8 cellular contexts compared by ENCODE assay signal in the genomic region with DNA sequence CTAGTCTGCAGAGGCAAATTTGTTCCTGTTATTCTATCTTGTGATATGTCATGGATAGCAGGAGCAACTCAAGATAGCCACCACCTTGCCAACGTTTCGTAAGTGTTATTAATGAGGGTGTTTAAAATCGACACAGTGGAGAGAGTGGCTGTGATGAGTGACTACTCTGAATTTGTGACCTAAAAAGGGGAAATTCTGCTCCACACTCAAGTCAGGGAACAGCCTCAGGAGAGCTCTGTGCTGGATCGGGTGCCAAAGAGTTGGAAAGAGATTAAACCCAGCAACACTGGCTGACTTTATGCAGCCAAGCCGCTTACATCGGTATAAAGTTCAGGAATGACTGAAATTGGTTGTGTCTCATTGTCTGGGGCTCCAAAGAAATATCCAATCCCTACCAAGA. TPM values are rescaled to one million over a fixed set of nuclear protein-coding genes. Genes with fewer than 3 reads are reported as not detected.
"Had no signal": no experiment of that assay in that cellular context is flagged by ENCODE, and none has a peak within 500 bp of the region (broad histone marks: within the 10 kb centered on the region; RNA-seq: fewer than 3 reads in every experiment).

No MANE protein-coding gene starts in this region.

- DNase-seq: activated effector memory CD4-positive, alpha-beta T cell treated with Interleukin-2 at 50 U/mL for 16 hours; activated T-cell treated with anti-CD3 and anti-CD28 coated beads, Interleukin-2, amount 50 U/mL, for 1 hour; amygdala; nephron progenitor cell; small intestine; upper lobe of left lung had no signal

- H3K27me3 ChIP-seq: upper lobe of left lung had no signal

- H3K4me3 ChIP-seq: upper lobe of left lung had no signal

- ATAC-seq: activated CD4-positive, CD25-positive, alpha-beta regulatory T cell treated with anti-CD3 and anti-CD28 coated beads, Interleukin-2, amount 50 U/mL, for 24 hours; activated naive CD4-positive, alpha-beta T cell treated with anti-CD3 and anti-CD28 coated beads, Interleukin-2, amount 50 U/mL, for 72 hours had no signal

- H3K27ac ChIP-seq: upper lobe of left lung had no signal

- H3K36me3 ChIP-seq: upper lobe of left lung had no signal

RNA-seq across cellular contexts. Expression of a gene that starts 9.5 kb away (rescaled TPM):
- total RNA-seq: activated naive CD4-positive, alpha-beta T cell treated with anti-CD3 and anti-CD28 coated beads, Interleukin-2, amount 50 U/mL, for 72 hours had no signal
